Comparison of ENCODE assay signal across 20 cellular contexts in the genomic region with DNA sequence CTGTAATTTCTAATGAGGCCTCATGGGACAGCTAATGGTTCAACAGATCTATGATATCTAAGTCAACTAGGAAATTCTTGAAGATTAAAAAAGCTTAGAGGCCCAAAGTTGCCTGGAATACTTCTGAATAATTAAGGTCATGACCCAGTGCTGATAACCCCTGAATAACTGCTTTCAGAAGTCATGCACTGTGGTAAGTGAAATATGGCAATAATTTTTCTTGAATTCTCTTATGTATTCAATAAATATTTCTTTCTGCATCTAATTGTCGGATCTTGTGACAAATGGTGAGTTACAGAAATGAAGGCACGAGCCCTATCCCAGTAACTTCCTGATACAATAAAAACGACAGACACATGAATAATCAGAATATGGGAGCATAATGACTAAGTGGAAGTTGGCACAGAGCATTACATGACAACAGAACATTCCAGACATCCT.
DNase-seq lines count a peak whose midpoint lies in the region; ATAC-seq, FAIRE-seq and TF ChIP-seq lines count a peak whose summit lies in the region.
"Had no signal": no experiment of that assay in that cellular context is flagged by ENCODE, and none has a peak within 500 bp of the region (broad histone marks: within the 10 kb centered on the region; RNA-seq: fewer than 3 reads in every experiment).

No MANE protein-coding gene starts in this region.

- no peaks in the 10 kb centered on the region for H3K9me3 Mint-ChIP-seq in activated naive CD4-positive, alpha-beta T cell treated with anti-CD3 and anti-CD28 coated beads for 36 hours
- H3K9me3 Mint-ChIP-seq: IgD-negative memory B cell had no signal

- no peak overlapping the region for H3K4me3 Mint-ChIP-seq in activated naive CD4-positive, alpha-beta T cell treated with anti-CD3 and anti-CD28 coated beads for 36 hours
- H3K4me3 Mint-ChIP-seq: IgD-negative memory B cell; stimulated activated naive CD8-positive, alpha-beta T cell treated with anti-CD3 and anti-CD28 coated beads, Interleukin-15, Interleukin-2, amounts not matched to agents 100 ng/mL and 50 ng/mL, for 24 hours had no signal

- no peak for FAIRE-seq in RCC 7860 (lab: Jason Lieb, UNC)

- H3K4me3 ChIP-seq in epithelial cell of esophagus (ENCODE audit: low read length), result no peak overlapping the region
- H3K4me3 ChIP-seq: HAP-1 had no signal

- DNase-seq in EL (peak; percentile 93), RCC 7860 (ENCODE audit: low spot score) (peak; percentile 14), epithelial cell of esophagus (ENCODE audit: low read depth) (peak; percentile 39), pulmonary artery endothelial cell (ENCODE audit: low read depth, low spot score) (peak; percentile 35), NCI-H1417 treated with DMSO at 0.1 percent for 48 hours (lab: John Stamatoyannopoulos, UW) (no peak), mesenteric fat pad (ENCODE audit: low spot score) (no peak), Right ventricle myocardium superior (no peak)
- DNase-seq in activated naive CD4-positive, alpha-beta T cell treated with anti-CD3 and anti-CD28 coated beads for 36 hours, result no peak
- DNase-seq: activated CD8-positive, alpha-beta memory T cell treated with anti-CD3 and anti-CD28 coated beads for 24 hours; activated naive CD4-positive, alpha-beta T cell treated with Interleukin-2 at 50 U/mL for 16 hours; CD4-positive, CD25-positive, alpha-beta regulatory T cell; foreskin melanocyte; GDM1; NCI-H1417; NCI-H526 treated with DMSO at 0.1 percent for 48 hours; right cardiac atrium; SHP77 treated with DMSO at 0.1 percent for 48 hours had no signal

- H3K27ac Mint-ChIP-seq in activated naive CD4-positive, alpha-beta T cell treated with anti-CD3 and anti-CD28 coated beads for 36 hours, result no peak overlapping the region
- H3K27ac Mint-ChIP-seq: CD4-positive, CD25-positive, alpha-beta regulatory T cell; IgD-negative memory B cell; stimulated activated naive CD8-positive, alpha-beta T cell treated with anti-CD3 and anti-CD28 coated beads, Interleukin-15, Interleukin-2, amounts not matched to agents 100 ng/mL and 50 ng/mL, for 24 hours had no signal

- TF ChIP-seq CTCF in epithelial cell of esophagus (IDR thresholded peaks at IDR 0.05; ENCODE audit: insufficient read depth, low read depth, low read length, missing control alignments), result no peak

- H3K36me3 Mint-ChIP-seq in activated naive CD4-positive, alpha-beta T cell treated with anti-CD3 and anti-CD28 coated beads for 36 hours (ENCODE audit: low read depth), result no peaks in the 10 kb centered on the region
- H3K36me3 Mint-ChIP-seq: CD4-positive, CD25-positive, alpha-beta regulatory T cell; IgD-negative memory B cell had no signal

- CTCF ChIA-PET in activated naive CD4-positive, alpha-beta T cell treated with anti-CD3 and anti-CD28 coated beads for 36 hours (lab: Charles Lee), result no interaction called here

- H3K4me1 Mint-ChIP-seq in activated naive CD4-positive, alpha-beta T cell treated with anti-CD3 and anti-CD28 coated beads for 36 hours (ENCODE audit: low read depth), result no peaks in the 10 kb centered on the region
- H3K4me1 Mint-ChIP-seq: IgD-negative memory B cell had no signal

- no peak for ATAC-seq in Right ventricle myocardium superior (ENCODE audit: poor library complexity)
- ATAC-seq: right cardiac atrium had no signal

- peaks cover 4% of the 10 kb centered on the region for H3K27me3 Mint-ChIP-seq in activated naive CD4-positive, alpha-beta T cell treated with anti-CD3 and anti-CD28 coated beads for 36 hours (ENCODE audit: low read depth)
- H3K27me3 Mint-ChIP-seq: CD4-positive, CD25-positive, alpha-beta regulatory T cell; IgD-negative memory B cell; stimulated activated naive CD8-positive, alpha-beta T cell treated with anti-CD3 and anti-CD28 coated beads, Interleukin-15, Interleukin-2, amounts not matched to agents 100 ng/mL and 50 ng/mL, for 24 hours had no signal

- intact Hi-C loops in activated naive CD4-positive, alpha-beta T cell treated with anti-CD3 and anti-CD28 coated beads for 36 hours (cut with micrococcal nuclease), result no loop called here
- intact Hi-C loops in Right ventricle myocardium superior (cut with DNase I), result no loop called here

Comparison
In these comparisons a context has a peak if more than half of its experiments do, and no peak if none do; other contexts are left out.
1. DNase-seq: peak in EL (single experiment), RCC 7860 (single experiment), epithelial cell of esophagus (single experiment) and pulmonary artery endothelial cell (single experiment); none in NCI-H1417 treated with DMSO at 0.1 percent for 48 hours (single experiment), mesenteric fat pad (single experiment), activated naive CD4-positive, alpha-beta T cell treated with anti-CD3 and anti-CD28 coated beads for 36 hours (single experiment) and Right ventricle myocardium superior (single experiment).